16 cellular contexts compared by ENCODE assay signal in genomic region chr7:114919587-114919986, GRCh38. TPM values are rescaled to one million over a fixed set of nuclear protein-coding genes. Genes with fewer than 3 reads are reported as not detected.
DNase-seq lines count a peak whose midpoint lies in the region; ATAC-seq, FAIRE-seq and TF ChIP-seq lines count a peak whose summit lies in the region.
"Had no signal": no experiment of that assay in that cellular context is flagged by ENCODE, and none has a peak within 500 bp of the region (broad histone marks: within the 10 kb centered on the region; RNA-seq: fewer than 3 reads in every experiment).

No MANE protein-coding gene starts in this region.

- ATAC-seq in activated B cell treated with CpG ODN at 0.5 μM for 24 hours (ENCODE audit: low read depth): no peak
- peak; percentile 36 for ATAC-seq in stimulated activated effector memory CD8-positive, alpha-beta T cell treated with anti-CD3 and anti-CD28 coated beads, Interleukin-12 subunit alpha, Interleukin-12 subunit beta, amount 100 ng/mL, for 72 hours
- no peak for ATAC-seq in GM21526 (IDR thresholded peaks at IDR 0.05; ENCODE audit: low FRiP score, unreplicated experiment)
- no peak for ATAC-seq in GM19035 (IDR thresholded peaks at IDR 0.05; ENCODE audit: unreplicated experiment)
- ATAC-seq: HCT116, left lung had no signal

- peak; percentile 26 for DNase-seq in activated naive CD4-positive, alpha-beta T cell treated with anti-CD3 and anti-CD28 coated beads for 36 hours
- no peak for DNase-seq in activated naive CD4-positive, alpha-beta T cell treated with anti-CD3 and anti-CD28 coated beads, Interleukin-2, amount 10 ng/mL, durations not matched to agents 7 days and 5 days
- DNase-seq in GM12892 (ENCODE audit: insufficient read length) (no peak), activated B cell treated with CpG ODN at 0.5 μM for 24 hours (no peak), SIG-M5 treated with dmso at 0.1 percent for 504 hours (lab: John Stamatoyannopoulos, UW; ENCODE audit: unreplicated experiment) (no peak)
- DNase-seq in stimulated activated effector memory CD8-positive, alpha-beta T cell treated with anti-CD3 and anti-CD28 coated beads, Interleukin-12 subunit alpha, Interleukin-12 subunit beta, amount 100 ng/mL, for 72 hours (ENCODE audit: low spot score in 2 of 2): no peak
- DNase-seq: left lung; MG63; midbrain; NCI-H1436; NCI-H526; retina; stimulated activated CD4-positive, alpha-beta T cell treated with anti-CD3 and anti-CD28 coated beads, Interleukin-12 subunit alpha, Interleukin-12 subunit beta, amount 100 ng/mL, for 4 hours had no signal

- H3K4me1 Mint-ChIP-seq in activated naive CD4-positive, alpha-beta T cell treated with anti-CD3 and anti-CD28 coated beads for 36 hours (ENCODE audit: low read depth): peaks cover 68% of the 10 kb centered on the region
- peaks cover 28% of the 10 kb centered on the region for H3K4me1 Mint-ChIP-seq in activated naive CD4-positive, alpha-beta T cell treated with anti-CD3 and anti-CD28 coated beads, Interleukin-2, amount 10 ng/mL, durations not matched to agents 7 days and 5 days
- peaks cover 72% of the 10 kb centered on the region for H3K4me1 Mint-ChIP-seq in activated B cell treated with CpG ODN at 0.5 μM for 24 hours
- H3K4me1 Mint-ChIP-seq in stimulated activated effector memory CD8-positive, alpha-beta T cell treated with anti-CD3 and anti-CD28 coated beads, Interleukin-12 subunit alpha, Interleukin-12 subunit beta, amount 100 ng/mL, for 72 hours: peaks cover 67% of the 10 kb centered on the region

- FAIRE-seq in GM12892 (lab: Jason Lieb, UNC): peak; percentile 85

- H3K27ac Mint-ChIP-seq in activated naive CD4-positive, alpha-beta T cell treated with anti-CD3 and anti-CD28 coated beads for 36 hours: peak overlapping the region; percentile 84
- H3K27ac Mint-ChIP-seq in activated naive CD4-positive, alpha-beta T cell treated with anti-CD3 and anti-CD28 coated beads, Interleukin-2, amount 10 ng/mL, durations not matched to agents 7 days and 5 days: no peak overlapping the region
- H3K27ac Mint-ChIP-seq in activated B cell treated with CpG ODN at 0.5 μM for 24 hours: peak overlapping the region; percentile 85
- H3K27ac Mint-ChIP-seq in stimulated activated effector memory CD8-positive, alpha-beta T cell treated with anti-CD3 and anti-CD28 coated beads, Interleukin-12 subunit alpha, Interleukin-12 subunit beta, amount 100 ng/mL, for 72 hours: peak overlapping the region; percentile 93

- H3K9me3 Mint-ChIP-seq in activated naive CD4-positive, alpha-beta T cell treated with anti-CD3 and anti-CD28 coated beads for 36 hours: no peaks in the 10 kb centered on the region
- no peaks in the 10 kb centered on the region for H3K9me3 Mint-ChIP-seq in activated naive CD4-positive, alpha-beta T cell treated with anti-CD3 and anti-CD28 coated beads, Interleukin-2, amount 10 ng/mL, durations not matched to agents 7 days and 5 days
- H3K9me3 Mint-ChIP-seq in activated B cell treated with CpG ODN at 0.5 μM for 24 hours: no peaks in the 10 kb centered on the region
- peaks cover 1% of the 10 kb centered on the region for H3K9me3 Mint-ChIP-seq in stimulated activated effector memory CD8-positive, alpha-beta T cell treated with anti-CD3 and anti-CD28 coated beads, Interleukin-12 subunit alpha, Interleukin-12 subunit beta, amount 100 ng/mL, for 72 hours

- POLR2A ChIA-PET in activated B cell treated with CpG ODN at 0.5 μM for 24 hours (lab: Charles Lee): interaction anchor here (1.0 to 1.2 kb wide), 3 partner anchors 9 to 40 kb away, joined by 3 to 5 read pairs (median 4); no protein-coding TSS in a partner anchor

- no peak for TF ChIP-seq CTCF in activated B cell treated with CpG ODN at 0.5 μM for 24 hours (IDR thresholded peaks at IDR 0.05)

- peak overlapping the region; percentile 34 for H3K4me3 Mint-ChIP-seq in activated naive CD4-positive, alpha-beta T cell treated with anti-CD3 and anti-CD28 coated beads for 36 hours
- H3K4me3 Mint-ChIP-seq in activated naive CD4-positive, alpha-beta T cell treated with anti-CD3 and anti-CD28 coated beads, Interleukin-2, amount 10 ng/mL, durations not matched to agents 7 days and 5 days: no peak overlapping the region
- peak overlapping the region; percentile 57 for H3K4me3 Mint-ChIP-seq in activated B cell treated with CpG ODN at 0.5 μM for 24 hours
- no peak overlapping the region for H3K4me3 Mint-ChIP-seq in stimulated activated effector memory CD8-positive, alpha-beta T cell treated with anti-CD3 and anti-CD28 coated beads, Interleukin-12 subunit alpha, Interleukin-12 subunit beta, amount 100 ng/mL, for 72 hours

- CTCF ChIA-PET in activated naive CD4-positive, alpha-beta T cell treated with anti-CD3 and anti-CD28 coated beads for 36 hours (lab: Charles Lee): no interaction called here
- CTCF ChIA-PET in activated naive CD4-positive, alpha-beta T cell treated with anti-CD3 and anti-CD28 coated beads, Interleukin-2, amount 10 ng/mL, durations not matched to agents 7 days and 5 days (lab: Charles Lee): no interaction called here
- CTCF ChIA-PET in activated B cell treated with CpG ODN at 0.5 μM for 24 hours (lab: Charles Lee): interaction anchor here (0.8 to 1.0 kb wide), 2 partner anchors 13 to 54 kb away, joined by 3 to 5 read pairs; no protein-coding TSS in a partner anchor

- no peaks in the 10 kb centered on the region for H3K27me3 Mint-ChIP-seq in activated naive CD4-positive, alpha-beta T cell treated with anti-CD3 and anti-CD28 coated beads for 36 hours (ENCODE audit: low read depth)
- H3K27me3 Mint-ChIP-seq in activated naive CD4-positive, alpha-beta T cell treated with anti-CD3 and anti-CD28 coated beads, Interleukin-2, amount 10 ng/mL, durations not matched to agents 7 days and 5 days: no peaks in the 10 kb centered on the region
- H3K27me3 Mint-ChIP-seq in activated B cell treated with CpG ODN at 0.5 μM for 24 hours: no peaks in the 10 kb centered on the region

- peaks cover 11% of the 10 kb centered on the region for H3K36me3 Mint-ChIP-seq in activated naive CD4-positive, alpha-beta T cell treated with anti-CD3 and anti-CD28 coated beads for 36 hours (ENCODE audit: low read depth)
- peaks cover 10% of the 10 kb centered on the region for H3K36me3 Mint-ChIP-seq in activated naive CD4-positive, alpha-beta T cell treated with anti-CD3 and anti-CD28 coated beads, Interleukin-2, amount 10 ng/mL, durations not matched to agents 7 days and 5 days
- peaks cover 21% of the 10 kb centered on the region for H3K36me3 Mint-ChIP-seq in activated B cell treated with CpG ODN at 0.5 μM for 24 hours (ENCODE audit: low read depth)
- H3K36me3 Mint-ChIP-seq in stimulated activated effector memory CD8-positive, alpha-beta T cell treated with anti-CD3 and anti-CD28 coated beads, Interleukin-12 subunit alpha, Interleukin-12 subunit beta, amount 100 ng/mL, for 72 hours: peaks cover 42% of the 10 kb centered on the region

- peak; percentile 53; the same call in 1 of the 2 replicates for TF ChIP-seq POLR2A in GM12892 (IDR thresholded peaks at IDR 0.05; ENCODE audit: low read depth, low read length)

- intact Hi-C loops in activated naive CD4-positive, alpha-beta T cell treated with anti-CD3 and anti-CD28 coated beads for 36 hours (cut with micrococcal nuclease): no loop called here
- intact Hi-C loops in activated B cell treated with CpG ODN at 0.5 μM for 24 hours (cut with micrococcal nuclease): no loop called here

RNA-seq across cellular contexts. Expression of gene MDFIC, which starts 2.3 kb away (rescaled TPM):
- 10 to 100 TPM; 79.4 to 93.1 TPM for total RNA-seq in activated naive CD4-positive, alpha-beta T cell treated with anti-CD3 and anti-CD28 coated beads for 36 hours
- 76.6 TPM for polyA plus RNA-seq in GM12892 (2012; ENCODE audit: missing spikeins)
- total RNA-seq in activated B cell treated with CpG ODN at 0.5 μM for 24 hours: 139 and 160 TPM in 2 replicates

Comparison
In these comparisons a context has a peak if more than half of its experiments do, and no peak if none do; other contexts are left out.
1. H3K4me3 Mint-ChIP-seq: peak in activated naive CD4-positive, alpha-beta T cell treated with anti-CD3 and anti-CD28 coated beads for 36 hours (single experiment) and activated B cell treated with CpG ODN at 0.5 μM for 24 hours (single experiment); none in activated naive CD4-positive, alpha-beta T cell treated with anti-CD3 and anti-CD28 coated beads, Interleukin-2, amount 10 ng/mL, durations not matched to agents 7 days and 5 days (single experiment) and stimulated activated effector memory CD8-positive, alpha-beta T cell treated with anti-CD3 and anti-CD28 coated beads, Interleukin-12 subunit alpha, Interleukin-12 subunit beta, amount 100 ng/mL, for 72 hours (single experiment).